ENCODE assay signal across 8 cellular contexts in the genomic region with DNA sequence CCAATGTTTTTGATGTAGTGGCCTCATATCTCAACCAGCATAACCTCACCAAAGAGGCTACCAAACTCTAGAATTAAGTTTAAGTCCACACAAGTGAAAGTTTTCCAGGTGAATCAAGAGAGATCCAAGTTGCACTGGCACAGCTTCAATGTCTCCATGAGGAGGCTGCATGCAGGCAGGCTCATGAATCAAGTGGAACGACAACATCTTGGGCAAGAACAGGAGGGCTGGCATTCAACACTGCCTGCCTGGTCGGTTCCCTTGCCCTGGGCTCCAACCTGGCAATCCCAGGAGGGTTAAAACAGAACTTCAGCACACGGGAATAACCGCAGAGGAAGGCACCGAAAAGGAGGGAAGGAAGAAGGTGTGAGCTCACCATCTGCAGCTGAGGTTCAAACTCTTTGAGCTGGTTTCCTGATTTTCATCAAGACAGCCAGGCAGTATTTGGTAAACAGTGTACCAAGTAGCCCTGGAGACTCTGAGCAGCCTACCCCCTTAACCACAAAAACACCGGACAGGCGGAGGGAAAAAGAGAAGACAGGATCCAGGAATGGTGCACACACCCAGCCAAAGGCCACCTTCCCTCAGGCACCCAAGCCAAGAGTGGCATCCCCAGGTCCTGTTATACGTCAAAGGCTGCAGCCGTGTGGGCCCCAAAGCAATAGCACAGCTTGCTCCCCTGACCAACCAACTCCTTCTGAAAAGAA. TPM values are rescaled to one million over a fixed set of nuclear protein-coding genes. Genes with fewer than 3 reads are reported as not detected.
DNase-seq lines count a peak whose midpoint lies in the region; ATAC-seq, FAIRE-seq and TF ChIP-seq lines count a peak whose summit lies in the region.

No MANE protein-coding gene starts in this region.

- no peak for TF ChIP-seq POLR2A in testis (IDR thresholded peaks at IDR 0.05)

- ATAC-seq in HG03378 (IDR thresholded peaks at IDR 0.05; ENCODE audit: unreplicated experiment), result no peak

- H3K36me3 Mint-ChIP-seq in activated CD4-positive, alpha-beta T cell treated with anti-CD3 and anti-CD28 coated beads, Interleukin-2, amount 10 ng/mL, durations not matched to agents 7 days and 5 days (ENCODE audit: low read depth), result no peaks in the 10 kb centered on the region
- no peaks in the 10 kb centered on the region for H3K36me3 Mint-ChIP-seq in activated T-helper 1 cell treated with anti-CD3 and anti-CD28 coated beads, Interleukin-12 subunit alpha, Interleukin-12 subunit beta, Interleukin-2, Interleukin-4 antibody, amounts not matched to agents 30 ng/mL and 10 ng/mL and 1 ng/mL, durations not matched to agents 14 hours and 24 hours and 36 hours (ENCODE audit: low read depth)

- TF ChIP-seq CTCF in kidney (IDR thresholded peaks at IDR 0.05; ENCODE audit: borderline replicate concordance, extremely low read depth, insufficient read depth) (no peak), testis (IDR thresholded peaks at IDR 0.05) (no peak)

- peaks cover 3% of the 10 kb centered on the region for H3K27me3 Mint-ChIP-seq in activated CD4-positive, alpha-beta T cell treated with anti-CD3 and anti-CD28 coated beads, Interleukin-2, amount 10 ng/mL, durations not matched to agents 7 days and 5 days
- H3K27me3 Mint-ChIP-seq in activated T-helper 1 cell treated with anti-CD3 and anti-CD28 coated beads, Interleukin-12 subunit alpha, Interleukin-12 subunit beta, Interleukin-2, Interleukin-4 antibody, amounts not matched to agents 30 ng/mL and 10 ng/mL and 1 ng/mL, durations not matched to agents 14 hours and 24 hours and 36 hours (ENCODE audit: insufficient read depth), result peaks cover 6% of the 10 kb centered on the region

- peak overlapping the region; percentile 32 to 37 for H3K9ac ChIP-seq in kidney (ENCODE audit: low read length in 2 of 2)

- H3K27me3 ChIP-seq in testis, result no peaks in the 10 kb centered on the region

- H3K4me3 Mint-ChIP-seq in activated CD4-positive, alpha-beta T cell treated with anti-CD3 and anti-CD28 coated beads, Interleukin-2, amount 10 ng/mL, durations not matched to agents 7 days and 5 days, result peak overlapping the region; percentile 95
- peak overlapping the region; percentile 92 for H3K4me3 Mint-ChIP-seq in activated T-helper 1 cell treated with anti-CD3 and anti-CD28 coated beads, Interleukin-12 subunit alpha, Interleukin-12 subunit beta, Interleukin-2, Interleukin-4 antibody, amounts not matched to agents 30 ng/mL and 10 ng/mL and 1 ng/mL, durations not matched to agents 14 hours and 24 hours and 36 hours

- peaks cover 25 to 32% of the 10 kb centered on the region in 2 donors for H3K4me1 ChIP-seq in kidney (ENCODE audit: control insufficient read depth in 1 of 2, insufficient read depth in 1 of 2, low read depth in 1 of 2, low read length in 2 of 2)
- H3K4me1 ChIP-seq in testis, result peaks cover 13% of the 10 kb centered on the region

- intact Hi-C loops in activated T-helper 1 cell treated with anti-CD3 and anti-CD28 coated beads, Interleukin-12 subunit alpha, Interleukin-12 subunit beta, Interleukin-2, Interleukin-4 antibody, amounts not matched to agents 30 ng/mL and 10 ng/mL and 1 ng/mL, durations not matched to agents 14 hours and 24 hours and 36 hours (cut with micrococcal nuclease), result loop anchor here (1.0 kb wide), 1 partner anchor 76 kb away; a partner anchor contains a TSS
- intact Hi-C loops in kidney (cut with DNase I), result no loop called here
- intact Hi-C loops in testis (cut with DNase I; ENCODE audit: low total_unique reads), result no loop called here

- H3K9me3 Mint-ChIP-seq in activated CD4-positive, alpha-beta T cell treated with anti-CD3 and anti-CD28 coated beads, Interleukin-2, amount 10 ng/mL, durations not matched to agents 7 days and 5 days, result no peaks in the 10 kb centered on the region
- H3K9me3 Mint-ChIP-seq in activated T-helper 1 cell treated with anti-CD3 and anti-CD28 coated beads, Interleukin-12 subunit alpha, Interleukin-12 subunit beta, Interleukin-2, Interleukin-4 antibody, amounts not matched to agents 30 ng/mL and 10 ng/mL and 1 ng/mL, durations not matched to agents 14 hours and 24 hours and 36 hours, result no peaks in the 10 kb centered on the region

- POLR2A ChIA-PET in activated CD4-positive, alpha-beta T cell treated with anti-CD3 and anti-CD28 coated beads, Interleukin-2, amount 10 ng/mL, durations not matched to agents 7 days and 5 days (lab: Charles Lee), result no interaction called here

- H3K4me3 ChIP-seq in kidney (ENCODE audit: low read length in 2 of 2) (peak overlapping the region; percentile 79 to 89), testis (peak overlapping the region; percentile 84 to 93)

- DNase-seq in activated CD4-positive, alpha-beta T cell treated with anti-CD3 and anti-CD28 coated beads, Interleukin-2, amount 10 ng/mL, durations not matched to agents 7 days and 5 days, result no peak
- DNase-seq in activated CD4-positive, alpha-beta T cell treated with anti-CD3 and anti-CD28 coated beads, Interleukin-2, amount 50 U/mL, for 4 hours, result no peak
- no peak for DNase-seq in activated T-helper 1 cell treated with anti-CD3 and anti-CD28 coated beads, Interleukin-12 subunit alpha, Interleukin-12 subunit beta, Interleukin-2, Interleukin-4 antibody, amounts not matched to agents 30 ng/mL and 10 ng/mL and 1 ng/mL, durations not matched to agents 14 hours and 24 hours and 36 hours (ENCODE audit: low spot score)
- DNase-seq in kidney (no peak), testis (no peak), A172 (ENCODE audit: low spot score) (no peak), H4 (ENCODE audit: low spot score) (no peak)

- CTCF ChIA-PET in activated CD4-positive, alpha-beta T cell treated with anti-CD3 and anti-CD28 coated beads, Interleukin-2, amount 10 ng/mL, durations not matched to agents 7 days and 5 days (lab: Charles Lee), result interaction anchor here (0.7 to 1.3 kb wide), 4 partner anchors 9 to 35 kb away, joined by 3 to 6 read pairs (median 3); no protein-coding TSS in a partner anchor

- no peaks in the 10 kb centered on the region for H3K9me3 ChIP-seq in kidney (ENCODE audit: control insufficient read depth in 1 of 2, low read length in 2 of 2)
- H3K9me3 ChIP-seq in testis, result no peaks in the 10 kb centered on the region

- H3K27ac ChIP-seq in kidney (ENCODE audit: low read depth in 2 of 2, low read length in 2 of 2) (peak overlapping the region in 1 of 2 donors; percentile 72), testis (no peak overlapping the region)

- no peaks in the 10 kb centered on the region for H3K36me3 ChIP-seq in kidney (ENCODE audit: control insufficient read depth in 1 of 2, insufficient read depth in 2 of 2, low read length in 2 of 2)
- H3K36me3 ChIP-seq in testis (ENCODE audit: low read depth, missing control alignments), result no peaks in the 10 kb centered on the region

- peaks cover 24% of the 10 kb centered on the region for H3K4me1 Mint-ChIP-seq in activated CD4-positive, alpha-beta T cell treated with anti-CD3 and anti-CD28 coated beads, Interleukin-2, amount 10 ng/mL, durations not matched to agents 7 days and 5 days
- H3K4me1 Mint-ChIP-seq in activated T-helper 1 cell treated with anti-CD3 and anti-CD28 coated beads, Interleukin-12 subunit alpha, Interleukin-12 subunit beta, Interleukin-2, Interleukin-4 antibody, amounts not matched to agents 30 ng/mL and 10 ng/mL and 1 ng/mL, durations not matched to agents 14 hours and 24 hours and 36 hours (ENCODE audit: low read depth), result peaks cover 27% of the 10 kb centered on the region

- WGBS in testis, 2 donors, result 36 to 38% methylated on average over 9 of the region's 9 CpGs

- H3K27ac Mint-ChIP-seq in activated CD4-positive, alpha-beta T cell treated with anti-CD3 and anti-CD28 coated beads, Interleukin-2, amount 10 ng/mL, durations not matched to agents 7 days and 5 days, result peak overlapping the region; percentile 89
- H3K27ac Mint-ChIP-seq in activated T-helper 1 cell treated with anti-CD3 and anti-CD28 coated beads, Interleukin-12 subunit alpha, Interleukin-12 subunit beta, Interleukin-2, Interleukin-4 antibody, amounts not matched to agents 30 ng/mL and 10 ng/mL and 1 ng/mL, durations not matched to agents 14 hours and 24 hours and 36 hours, result peak overlapping the region; percentile 79

- no peak for FAIRE-seq in kidney (lab: Jason Lieb, UNC)

RNA-seq across cellular contexts. Expression of a gene that starts 1.4 kb away (rescaled TPM):
- 10 to 100 TPM; 32.3 to 35.8 TPM for total RNA-seq in activated CD4-positive, alpha-beta T cell treated with anti-CD3 and anti-CD28 coated beads, Interleukin-2, amount 10 ng/mL, durations not matched to agents 7 days and 5 days
- 30.5 and 31.7 TPM in 2 replicates for total RNA-seq in activated T-helper 1 cell treated with anti-CD3 and anti-CD28 coated beads, Interleukin-12 subunit alpha, Interleukin-12 subunit beta, Interleukin-2, Interleukin-4 antibody, amounts not matched to agents 30 ng/mL and 10 ng/mL and 1 ng/mL, durations not matched to agents 14 hours and 24 hours and 36 hours
- total RNA-seq in kidney (105 TPM), testis (10 to 100 TPM; 43.6 to 45.6 TPM)
- polyA plus RNA-seq in kidney (ENCODE audit: insufficient read depth, low read depth, low replicate concordance) (56.3 TPM), testis (ENCODE audit: insufficient read depth, low read depth, low replicate concordance) (43.5 TPM)
- 31.4 and 35.9 TPM in 2 replicates for total RNA-seq in A172 (2014; rRNA removed; shearing (Covaris generic))
- 52.4 and 56.9 TPM in 2 replicates for total RNA-seq in H4 (2014; rRNA removed; shearing (Covaris generic))
